In genomic region chr14:99945732-99946651, GRCh38 we compare ENCODE assay signal across 9 cellular contexts.
DNase-seq lines count a peak whose midpoint lies in the region; ATAC-seq lines count a peak whose summit lies in the region.
"Had no signal": no experiment of that assay in that cellular context is flagged by ENCODE, and none has a peak within 500 bp of the region (broad histone marks: within the 10 kb centered on the region; RNA-seq: fewer than 3 reads in every experiment).

No MANE protein-coding gene starts in this region.

- POLR2A ChIA-PET in activated CD8-positive, alpha-beta T cell treated with anti-CD3 and anti-CD28 coated beads, Interleukin-2, amount 10 ng/mL, durations not matched to agents 7 days and 5 days (lab: Charles Lee): interaction anchor here (0.6 kb wide), 1 partner anchor 456 kb away, joined by 3 read pairs; no protein-coding TSS in a partner anchor

- peak; percentile 44 for ATAC-seq in HG03469 (IDR thresholded peaks at IDR 0.05; ENCODE audit: unreplicated experiment)
- peak; percentile 47 for ATAC-seq in activated CD8-positive, alpha-beta T cell treated with anti-CD3 and anti-CD28 coated beads, Interleukin-2, amount 10 ng/mL, durations not matched to agents 7 days and 5 days
- ATAC-seq in GM19395 (IDR thresholded peaks at IDR 0.05; ENCODE audit: unreplicated experiment): no peak

- no peak overlapping the region for H3K4me3 Mint-ChIP-seq in activated CD8-positive, alpha-beta T cell treated with anti-CD3 and anti-CD28 coated beads, Interleukin-2, amount 10 ng/mL, durations not matched to agents 7 days and 5 days

- intact Hi-C loops in posterior vena cava (cut with DNase I): no loop called here

- DNase-seq in NCI-H345 (lab: John Stamatoyannopoulos, UW) (peak; percentile 22), NCI-H345 treated with DMSO at 0.1 percent for 48 hours (lab: John Stamatoyannopoulos, UW; ENCODE audit: unreplicated experiment) (no peak), posterior vena cava (ENCODE audit: low spot score) (peak; percentile 59), DMS79 treated with DMSO at 0.1 percent for 48 hours (lab: John Stamatoyannopoulos, UW) (no peak), mesenteric fat pad (ENCODE audit: low spot score) (no peak)
- DNase-seq in activated CD8-positive, alpha-beta T cell treated with anti-CD3 and anti-CD28 coated beads, Interleukin-2, amount 10 ng/mL, durations not matched to agents 7 days and 5 days: no peak
- DNase-seq: foreskin keratinocyte had no signal

- CTCF ChIA-PET in activated CD8-positive, alpha-beta T cell treated with anti-CD3 and anti-CD28 coated beads, Interleukin-2, amount 10 ng/mL, durations not matched to agents 7 days and 5 days (lab: Charles Lee): interaction anchor here (0.6 to 1.9 kb wide), 9 partner anchors 10 to 352 kb away, joined by 3 to 11 read pairs (median 3); no protein-coding TSS in a partner anchor

- H3K9me3 Mint-ChIP-seq in activated CD8-positive, alpha-beta T cell treated with anti-CD3 and anti-CD28 coated beads, Interleukin-2, amount 10 ng/mL, durations not matched to agents 7 days and 5 days (ENCODE audit: insufficient read depth): no peaks in the 10 kb centered on the region

- H3K4me1 Mint-ChIP-seq in activated CD8-positive, alpha-beta T cell treated with anti-CD3 and anti-CD28 coated beads, Interleukin-2, amount 10 ng/mL, durations not matched to agents 7 days and 5 days (ENCODE audit: low read depth): peaks cover 9% of the 10 kb centered on the region

- no peaks in the 10 kb centered on the region for H3K36me3 Mint-ChIP-seq in activated CD8-positive, alpha-beta T cell treated with anti-CD3 and anti-CD28 coated beads, Interleukin-2, amount 10 ng/mL, durations not matched to agents 7 days and 5 days (ENCODE audit: low read depth)

- no peak overlapping the region for H3K27ac Mint-ChIP-seq in activated CD8-positive, alpha-beta T cell treated with anti-CD3 and anti-CD28 coated beads, Interleukin-2, amount 10 ng/mL, durations not matched to agents 7 days and 5 days

- H3K27me3 Mint-ChIP-seq in activated CD8-positive, alpha-beta T cell treated with anti-CD3 and anti-CD28 coated beads, Interleukin-2, amount 10 ng/mL, durations not matched to agents 7 days and 5 days (ENCODE audit: low read depth): peaks cover 15% of the 10 kb centered on the region

Comparison
In these comparisons a context has a peak if more than half of its experiments do, and no peak if none do; other contexts are left out.
1. DNase-seq: peak in NCI-H345 (single experiment) and posterior vena cava (single experiment); none in NCI-H345 treated with DMSO at 0.1 percent for 48 hours (single experiment), activated CD8-positive, alpha-beta T cell treated with anti-CD3 and anti-CD28 coated beads, Interleukin-2, amount 10 ng/mL, durations not matched to agents 7 days and 5 days (single experiment), DMS79 treated with DMSO at 0.1 percent for 48 hours (single experiment) and mesenteric fat pad (single experiment).